Comparison of ENCODE assay signal across 8 cellular contexts in genomic region chr2:10097352-10098148, GRCh38. TPM values are rescaled to one million over a fixed set of nuclear protein-coding genes. Genes with fewer than 3 reads are reported as not detected.
A peak's percentile ranks its signal among the peaks of the same experiment; 100 is the strongest.
DNase-seq lines count a peak whose midpoint lies in the region; ATAC-seq, FAIRE-seq and TF ChIP-seq lines count a peak whose summit lies in the region.

No MANE protein-coding gene starts in this region.

- no peaks in the 10 kb centered on the region for H3F3A ChIP-seq in neural cell (ENCODE audit: insufficient read depth, low read length, poor library complexity, severe bottlenecking)

- no peak overlapping the region for H3K4me3 ChIP-seq in neural cell (ENCODE audit: low read length)

- H3K36me3 Mint-ChIP-seq in activated CD4-positive, alpha-beta memory T cell treated with anti-CD3 and anti-CD28 coated beads, Interleukin-2, amount 10 ng/mL, durations not matched to agents 7 days and 5 days (ENCODE audit: low read depth), result no peaks in the 10 kb centered on the region

- no peak overlapping the region for H3K4me2 ChIP-seq in neural cell (ENCODE audit: low read length)

- no peaks in the 10 kb centered on the region for H3K27me3 ChIP-seq in neural cell (ENCODE audit: insufficient read depth, low read depth, low read length)

- no peak overlapping the region for H3K27ac ChIP-seq in neural cell (ENCODE audit: low read length)

- peak; percentile 92 for DNase-seq in AG08395 (ENCODE audit: low spot score)
- DNase-seq in GM12891 (ENCODE audit: insufficient read length, low spot score), result peak; percentile 58
- DNase-seq in NCI-H345 treated with DMSO at 0.1 percent for 48 hours (lab: John Stamatoyannopoulos, UW; ENCODE audit: unreplicated experiment), result peak; percentile 86
- peak; percentile 41 for DNase-seq in activated CD4-positive, alpha-beta memory T cell treated with anti-CD3 and anti-CD28 coated beads, Interleukin-2, amount 10 ng/mL, durations not matched to agents 7 days and 5 days
- DNase-seq in fibroblast of peridontal ligament (ENCODE audit: extremely low read depth), result peak; percentile 45

- TF ChIP-seq CTCF in neural cell (IDR thresholded peaks at IDR 0.05; ENCODE audit: poor library complexity, severe bottlenecking), result peak; percentile 82

- no peak overlapping the region for H3K4me3 Mint-ChIP-seq in activated CD4-positive, alpha-beta memory T cell treated with anti-CD3 and anti-CD28 coated beads, Interleukin-2, amount 10 ng/mL, durations not matched to agents 7 days and 5 days

- peak; percentile 80 for ATAC-seq in HG03108 (IDR thresholded peaks at IDR 0.05; ENCODE audit: unreplicated experiment)
- no peak for ATAC-seq in GM18861 (IDR thresholded peaks at IDR 0.05; ENCODE audit: unreplicated experiment)

- H3K9me3 ChIP-seq in neural cell (ENCODE audit: low read length), result no peaks in the 10 kb centered on the region

- H3K9me3 Mint-ChIP-seq in activated CD4-positive, alpha-beta memory T cell treated with anti-CD3 and anti-CD28 coated beads, Interleukin-2, amount 10 ng/mL, durations not matched to agents 7 days and 5 days, result no peaks in the 10 kb centered on the region

- peak; percentile 66 for TF ChIP-seq RAD21 in neural cell (conservative IDR thresholded peaks at IDR 0.05)

- H3K79me2 ChIP-seq in neural cell (replicated peaks; ENCODE audit: insufficient read depth, low read length), result no peaks in the 10 kb centered on the region

- CTCF ChIA-PET in activated CD4-positive, alpha-beta memory T cell treated with anti-CD3 and anti-CD28 coated beads, Interleukin-2, amount 10 ng/mL, durations not matched to agents 7 days and 5 days (lab: Charles Lee), result interaction anchor here (0.6 to 6.2 kb wide), 23 partner anchors 8 to 349 kb away, joined by 3 to 100 read pairs (median 5); no protein-coding TSS in a partner anchor

- H3K4me1 Mint-ChIP-seq in activated CD4-positive, alpha-beta memory T cell treated with anti-CD3 and anti-CD28 coated beads, Interleukin-2, amount 10 ng/mL, durations not matched to agents 7 days and 5 days, result peaks cover 6% of the 10 kb centered on the region

- POLR2A ChIA-PET in activated CD4-positive, alpha-beta memory T cell treated with anti-CD3 and anti-CD28 coated beads, Interleukin-2, amount 10 ng/mL, durations not matched to agents 7 days and 5 days (lab: Charles Lee), result interaction anchor here (0.9 to 1.8 kb wide), 7 partner anchors 19 to 36 kb away, joined by 4 to 7 read pairs (median 5); no protein-coding TSS in a partner anchor

- no peak for TF ChIP-seq POLR2A in GM12891 (IDR thresholded peaks at IDR 0.05; ENCODE audit: low read depth, low read length)

- H2AFZ ChIP-seq in neural cell (ENCODE audit: low read depth, low read length), result no peak overlapping the region

- H4K20me1 ChIP-seq in neural cell (ENCODE audit: insufficient read depth), result no peaks in the 10 kb centered on the region

- H3K27ac Mint-ChIP-seq in activated CD4-positive, alpha-beta memory T cell treated with anti-CD3 and anti-CD28 coated beads, Interleukin-2, amount 10 ng/mL, durations not matched to agents 7 days and 5 days, result no peak overlapping the region

- no peaks in the 10 kb centered on the region for H3K36me3 ChIP-seq in neural cell (ENCODE audit: insufficient read depth, low read length)

- H3K9me2 ChIP-seq in neural cell (ENCODE audit: insufficient read depth, low read length), result no peaks in the 10 kb centered on the region

- H3K9ac ChIP-seq in neural cell (ENCODE audit: low read length), result no peak overlapping the region

- no peak for TF ChIP-seq EP300 in neural cell (conservative IDR thresholded peaks at IDR 0.05; ENCODE audit: poor library complexity, severe bottlenecking)

- no peak for FAIRE-seq in GM12891 (lab: Jason Lieb, UNC)

- peaks cover 28% of the 10 kb centered on the region for H3K27me3 Mint-ChIP-seq in activated CD4-positive, alpha-beta memory T cell treated with anti-CD3 and anti-CD28 coated beads, Interleukin-2, amount 10 ng/mL, durations not matched to agents 7 days and 5 days

TF ChIP-seq in GM12891, 5 proteins besides CTCF, POLR2A, EP300 and RAD21:
- TF ChIP-seq POLR2AphosphoS5 (IDR thresholded peaks at IDR 0.05; ENCODE audit: low read depth, low read length) (no peak), PAX5 (IDR thresholded peaks at IDR 0.05; ENCODE audit: insufficient read depth, low read length, severe bottlenecking) (no peak), POU2F2 (IDR thresholded peaks at IDR 0.05; ENCODE audit: low read depth, low read length) (no peak), SPI1 (IDR thresholded peaks at IDR 0.05; ENCODE audit: low read depth, low read length) (no peak), TAF1 (IDR thresholded peaks at IDR 0.05; ENCODE audit: low read depth, low read length) (no peak)

TF ChIP-seq in neural cell, 6 proteins besides CTCF, POLR2A, EP300 and RAD21:
- TF ChIP-seq SMC3 (conservative IDR thresholded peaks at IDR 0.05; ENCODE audit: poor library complexity) (peak; percentile 48), MXI1 (conservative IDR thresholded peaks at IDR 0.05; ENCODE audit: poor library complexity, severe bottlenecking) (no peak), EZH2 (IDR thresholded peaks at IDR 0.05; ENCODE audit: borderline replicate concordance, insufficient read depth, low read length, poor library complexity, severe bottlenecking) (no peak), TAF1 (IDR thresholded peaks at IDR 0.05; ENCODE audit: low read depth) (no peak), POLR2AphosphoS5 (IDR thresholded peaks at IDR 0.05) (no peak)
- TF ChIP-seq, protein P1, sequence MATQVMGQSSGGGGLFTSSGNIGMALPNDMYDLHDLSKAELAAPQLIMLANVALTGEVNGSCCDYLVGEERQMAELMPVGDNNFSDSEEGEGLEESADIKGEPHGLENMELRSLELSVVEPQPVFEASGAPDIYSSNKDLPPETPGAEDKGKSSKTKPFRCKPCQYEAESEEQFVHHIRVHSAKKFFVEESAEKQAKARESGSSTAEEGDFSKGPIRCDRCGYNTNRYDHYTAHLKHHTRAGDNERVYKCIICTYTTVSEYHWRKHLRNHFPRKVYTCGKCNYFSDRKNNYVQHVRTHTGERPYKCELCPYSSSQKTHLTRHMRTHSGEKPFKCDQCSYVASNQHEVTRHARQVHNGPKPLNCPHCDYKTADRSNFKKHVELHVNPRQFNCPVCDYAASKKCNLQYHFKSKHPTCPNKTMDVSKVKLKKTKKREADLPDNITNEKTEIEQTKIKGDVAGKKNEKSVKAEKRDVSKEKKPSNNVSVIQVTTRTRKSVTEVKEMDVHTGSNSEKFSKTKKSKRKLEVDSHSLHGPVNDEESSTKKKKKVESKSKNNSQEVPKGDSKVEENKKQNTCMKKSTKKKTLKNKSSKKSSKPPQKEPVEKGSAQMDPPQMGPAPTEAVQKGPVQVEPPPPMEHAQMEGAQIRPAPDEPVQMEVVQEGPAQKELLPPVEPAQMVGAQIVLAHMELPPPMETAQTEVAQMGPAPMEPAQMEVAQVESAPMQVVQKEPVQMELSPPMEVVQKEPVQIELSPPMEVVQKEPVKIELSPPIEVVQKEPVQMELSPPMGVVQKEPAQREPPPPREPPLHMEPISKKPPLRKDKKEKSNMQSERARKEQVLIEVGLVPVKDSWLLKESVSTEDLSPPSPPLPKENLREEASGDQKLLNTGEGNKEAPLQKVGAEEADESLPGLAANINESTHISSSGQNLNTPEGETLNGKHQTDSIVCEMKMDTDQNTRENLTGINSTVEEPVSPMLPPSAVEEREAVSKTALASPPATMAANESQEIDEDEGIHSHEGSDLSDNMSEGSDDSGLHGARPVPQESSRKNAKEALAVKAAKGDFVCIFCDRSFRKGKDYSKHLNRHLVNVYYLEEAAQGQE (IDR thresholded peaks at IDR 0.05; ENCODE audit: borderline replicate concordance), result no peak

RNA-seq across cellular contexts. Expression of gene CYS1, which starts 17.3 kb away (rescaled TPM):
- 2.9 TPM for polyA plus RNA-seq in GM12891 (2012; ENCODE audit: low read depth, missing spikeins)
- total RNA-seq in activated CD4-positive, alpha-beta memory T cell treated with anti-CD3 and anti-CD28 coated beads, Interleukin-2, amount 10 ng/mL, durations not matched to agents 7 days and 5 days, result under 1 TPM; 0.40 to 0.71 TPM
- polyA plus RNA-seq in neural cell, result not detected in 2 replicates
- polyA minus RNA-seq in neural cell, result not detected in 2 replicates

RNA-seq across cellular contexts. Expression of gene RRM2, which starts 25.0 kb away (rescaled TPM):
- 114 TPM for polyA plus RNA-seq in GM12891 (2012; ENCODE audit: low read depth, missing spikeins)
- total RNA-seq in activated CD4-positive, alpha-beta memory T cell treated with anti-CD3 and anti-CD28 coated beads, Interleukin-2, amount 10 ng/mL, durations not matched to agents 7 days and 5 days, result 100 to 1,000 TPM; 546 to 570 TPM
- 0.57 and 4.2 TPM in 2 replicates for polyA plus RNA-seq in neural cell
- polyA minus RNA-seq in neural cell, result 1.2 and 3.5 TPM in 2 replicates

RNA-seq across cellular contexts. Expression of gene KLF11, which starts 54.2 kb away (rescaled TPM):
- 0.24 TPM for polyA plus RNA-seq in GM12891 (2012; ENCODE audit: low read depth, missing spikeins)
- total RNA-seq in activated CD4-positive, alpha-beta memory T cell treated with anti-CD3 and anti-CD28 coated beads, Interleukin-2, amount 10 ng/mL, durations not matched to agents 7 days and 5 days, result 10 to 100 TPM; 14.4 to 16.0 TPM
- polyA plus RNA-seq in neural cell, result 5.7 and 7.0 TPM in 2 replicates
- polyA minus RNA-seq in neural cell, result 8.3 and 9.5 TPM in 2 replicates

Comparison
In these comparisons a context has a peak if more than half of its experiments do, and no peak if none do; other contexts are left out.
1. DNase-seq: peak in every context shown above with its lines; median percentile 92 in AG08395; 86 in NCI-H345 treated with DMSO at 0.1 percent for 48 hours; 58 in GM12891; 45 in fibroblast of peridontal ligament; 41 in activated CD4-positive, alpha-beta memory T cell treated with anti-CD3 and anti-CD28 coated beads, Interleukin-2, amount 10 ng/mL, durations not matched to agents 7 days and 5 days.